22 cellular contexts compared by ENCODE assay signal in the genomic region with DNA sequence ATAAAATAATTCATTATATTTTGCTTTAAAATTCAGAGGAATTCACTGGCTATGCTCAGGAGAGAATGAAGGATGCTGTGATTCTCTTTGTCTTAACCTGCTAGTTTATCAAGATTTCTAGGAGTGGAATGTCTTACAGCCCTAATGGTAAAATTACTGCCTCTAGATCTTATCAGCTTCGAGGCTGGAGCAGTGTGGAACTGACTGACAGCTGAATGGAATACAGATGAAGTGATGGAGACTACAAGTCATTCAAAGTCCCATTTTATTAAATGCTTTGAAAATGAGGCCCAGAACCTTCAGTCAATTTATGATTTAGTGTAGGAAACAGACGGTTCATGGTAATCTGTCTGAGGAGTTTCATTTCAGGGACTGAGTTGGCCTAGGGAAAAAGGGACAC.
"Had no signal": no experiment of that assay in that cellular context is flagged by ENCODE, and none has a peak within 500 bp of the region (broad histone marks: within the 10 kb centered on the region; RNA-seq: fewer than 3 reads in every experiment).

No MANE protein-coding gene starts in this region.

- H3K27me3 ChIP-seq: heart left ventricle, left lung, neutrophil, right lobe of liver, tibial artery, upper lobe of left lung, uterus had no signal

- H3K9me3 ChIP-seq: heart left ventricle, left lung, lower lobe of right lung, neutrophil, psoas muscle, right lobe of liver, tibial artery, upper lobe of left lung, uterus had no signal

- H3K27ac Mint-ChIP-seq: dendritic cell treated with granulocyte-macrophage colony-stimulating factor and Interleukin-4, amounts not matched to agents 40 ng/mL and 50 ng/mL, for 4 days; memory B cell; nephron; stimulated activated effector memory CD8-positive, alpha-beta T cell treated with anti-CD3 and anti-CD28 coated beads, Interleukin-12 subunit alpha, Interleukin-12 subunit beta, amount 100 ng/mL, for 72 hours had no signal

- H3K36me3 ChIP-seq: left lung, lower lobe of right lung, neutrophil, right lobe of liver, tibial artery, upper lobe of left lung, uterus had no signal

- H3K4me1 Mint-ChIP-seq: memory B cell; naive B cell; nephron; stimulated activated effector memory CD8-positive, alpha-beta T cell treated with anti-CD3 and anti-CD28 coated beads, Interleukin-12 subunit alpha, Interleukin-12 subunit beta, amount 100 ng/mL, for 72 hours had no signal

- H3K4me1 ChIP-seq: heart left ventricle, left lung, lower lobe of right lung, psoas muscle, right lobe of liver, tibial artery, upper lobe of left lung, uterus had no signal

- DNase-seq: erythroblast; foreskin melanocyte; heart left ventricle; hippocampal formation; left lung; lower lobe of right lung; naive B cell; psoas muscle; retina; right lobe of liver; stimulated activated CD4-positive, alpha-beta T cell treated with anti-CD3 and anti-CD28 coated beads, Interleukin-4, amount 100 ng/mL, for 1 hour; stimulated activated CD8-positive, alpha-beta memory T cell treated with anti-CD3 and anti-CD28 coated beads, Interleukin-4, amount 100 ng/mL, for 48 hours; stimulated activated naive CD8-positive, alpha-beta T cell treated with anti-CD3 and anti-CD28 coated beads, Interleukin-15, Interleukin-2, amounts not matched to agents 100 U/mL and 50 U/mL, for 24 hours; tibial artery; upper lobe of left lung; uterus had no signal

- H3K27me3 Mint-ChIP-seq: dendritic cell treated with granulocyte-macrophage colony-stimulating factor and Interleukin-4, amounts not matched to agents 40 ng/mL and 50 ng/mL, for 4 days; memory B cell; naive B cell had no signal

- H3K27ac ChIP-seq: heart left ventricle, left lung, lower lobe of right lung, neutrophil, psoas muscle, right lobe of liver, tibial artery, upper lobe of left lung, uterus had no signal

- H3K4me3 ChIP-seq: heart left ventricle, left lung, lower lobe of right lung, psoas muscle, right lobe of liver, tibial artery, upper lobe of left lung, uterus had no signal

- H3K36me3 Mint-ChIP-seq: stimulated activated effector memory CD8-positive, alpha-beta T cell treated with anti-CD3 and anti-CD28 coated beads, Interleukin-12 subunit alpha, Interleukin-12 subunit beta, amount 100 ng/mL, for 72 hours had no signal

- H3K4me3 Mint-ChIP-seq: dendritic cell treated with granulocyte-macrophage colony-stimulating factor and Interleukin-4, amounts not matched to agents 40 ng/mL and 50 ng/mL, for 4 days; memory B cell; naive B cell; nephron; stimulated activated effector memory CD8-positive, alpha-beta T cell treated with anti-CD3 and anti-CD28 coated beads, Interleukin-12 subunit alpha, Interleukin-12 subunit beta, amount 100 ng/mL, for 72 hours had no signal

- ATAC-seq: heart left ventricle; left lung; lower lobe of right lung; psoas muscle; right lobe of liver; stimulated activated effector memory CD8-positive, alpha-beta T cell treated with anti-CD3 and anti-CD28 coated beads, Interleukin-12 subunit alpha, Interleukin-12 subunit beta, amount 100 ng/mL, for 72 hours; stimulated activated naive CD8-positive, alpha-beta T cell treated with anti-CD3 and anti-CD28 coated beads, Interleukin-15, Interleukin-2, amounts not matched to agents 100 U/mL and 50 U/mL, for 24 hours had no signal

- FAIRE-seq: colon had no signal

- H3K9me3 Mint-ChIP-seq: dendritic cell treated with granulocyte-macrophage colony-stimulating factor and Interleukin-4, amounts not matched to agents 40 ng/mL and 50 ng/mL, for 4 days; memory B cell; stimulated activated effector memory CD8-positive, alpha-beta T cell treated with anti-CD3 and anti-CD28 coated beads, Interleukin-12 subunit alpha, Interleukin-12 subunit beta, amount 100 ng/mL, for 72 hours had no signal
